1 cellular context compared by ENCODE assay signal in genomic region chr13:31860002-31860401, GRCh38.
TF ChIP-seq lines count a peak whose summit lies in the region.

No MANE protein-coding gene starts in this region.

TF ChIP-seq in SK-N-SH treated with all-trans-retinoic acid at 6 μM for 48 hours, 23 proteins besides CTCF, POLR2A, EP300 and RAD21 (continued from another document):
- TF ChIP-seq CSRNP3 (CRISPR knock-in tag; IDR thresholded peaks at IDR 0.05) (no peak), PPARA (CRISPR knock-in tag; IDR thresholded peaks at IDR 0.05; ENCODE audit: borderline replicate concordance) (no peak), TCF4 (CRISPR knock-in tag; IDR thresholded peaks at IDR 0.05; ENCODE audit: borderline replicate concordance) (no peak), TSHZ2 (CRISPR knock-in tag; IDR thresholded peaks at IDR 0.05) (no peak), PATZ1 (CRISPR knock-in tag; IDR thresholded peaks at IDR 0.05; ENCODE audit: borderline replicate concordance) (no peak), ZFP30 (CRISPR knock-in tag; IDR thresholded peaks at IDR 0.05) (no peak), RARB (CRISPR knock-in tag; IDR thresholded peaks at IDR 0.05) (no peak), POU6F1 (CRISPR knock-in tag; IDR thresholded peaks at IDR 0.05; ENCODE audit: borderline replicate concordance, low read depth) (no peak), SNAI2 (CRISPR knock-in tag; IDR thresholded peaks at IDR 0.05) (no peak)
TF ChIP-seq in SK-N-SH treated with all-trans-retinoic acid at 6 μM for 48 hours: peak in this region for 0.
